Comparison of ENCODE assay signal across 12 cellular contexts in genomic region chr12:20588057-20588456, GRCh38.
A peak's percentile ranks its signal among the peaks of the same experiment; 100 is the strongest.
DNase-seq lines count a peak whose midpoint lies in the region; ATAC-seq and TF ChIP-seq lines count a peak whose summit lies in the region.
"Had no signal": no experiment of that assay in that cellular context is flagged by ENCODE, and none has a peak within 500 bp of the region (broad histone marks: within the 10 kb centered on the region; RNA-seq: fewer than 3 reads in every experiment).

No MANE protein-coding gene starts in this region.

- DNase-seq in NCI-H1436 (lab: John Stamatoyannopoulos, UW), result peak; percentile 80
- DNase-seq in SHP77 treated with DMSO at 0.1 percent for 48 hours (lab: John Stamatoyannopoulos, UW), result peak; percentile 61
- DNase-seq in heart right ventricle, result no peak
- no peak for DNase-seq in progenitor cell of endocrine pancreas (ENCODE audit: low spot score, unreplicated experiment)
- DNase-seq in activated CD4-positive, alpha-beta T cell treated with anti-CD3 and anti-CD28 coated beads, Interleukin-2, amount 50 U/mL, for 4 hours, result no peak
- no peak for DNase-seq in COR-L47 (lab: John Stamatoyannopoulos, UW)
- DNase-seq in naive thymus-derived CD4-positive, alpha-beta T cell, result no peak
- DNase-seq: CD8-positive, alpha-beta memory T cell; HFFc6; T1000; uterus had no signal

- ATAC-seq in heart right ventricle (peak in 5 of 8 donors; percentile 53 to 78 (median 67)), HG02610 (IDR thresholded peaks at IDR 0.05; ENCODE audit: unreplicated experiment) (no peak)
- no peak for ATAC-seq in naive thymus-derived CD4-positive, alpha-beta T cell

- WGBS in heart right ventricle, 2 donors, result 29 to 49% methylated on average over 3 of the region's 3 CpGs

- POLR2A ChIA-PET in naive thymus-derived CD4-positive, alpha-beta T cell (lab: Charles Lee), result no interaction called here

- H3K4me1 Mint-ChIP-seq in progenitor cell of endocrine pancreas (ENCODE audit: low read depth), result peaks cover 35% of the 10 kb centered on the region
- no peaks in the 10 kb centered on the region for H3K4me1 Mint-ChIP-seq in naive thymus-derived CD4-positive, alpha-beta T cell
- H3K4me1 Mint-ChIP-seq: CD8-positive, alpha-beta memory T cell had no signal

- H3K4me3 ChIP-seq in heart right ventricle, result no peak overlapping the region
- H3K4me3 ChIP-seq in naive thymus-derived CD4-positive, alpha-beta T cell (ENCODE audit: low read length), result no peak overlapping the region
- H3K4me3 ChIP-seq: uterus had no signal

- intact Hi-C loops in heart right ventricle (cut with DNase I), result no loop called here
- intact Hi-C loops in naive thymus-derived CD4-positive, alpha-beta T cell (cut with micrococcal nuclease), result no loop called here

- H3K4me3 Mint-ChIP-seq in progenitor cell of endocrine pancreas (ENCODE audit: low read depth), result no peak overlapping the region
- no peak overlapping the region for H3K4me3 Mint-ChIP-seq in naive thymus-derived CD4-positive, alpha-beta T cell
- H3K4me3 Mint-ChIP-seq: CD8-positive, alpha-beta memory T cell; HFFc6 had no signal

- H3K27ac Mint-ChIP-seq in progenitor cell of endocrine pancreas, result peak overlapping the region; percentile 53
- no peak overlapping the region for H3K27ac Mint-ChIP-seq in naive thymus-derived CD4-positive, alpha-beta T cell
- H3K27ac Mint-ChIP-seq: CD8-positive, alpha-beta memory T cell; HFFc6 had no signal

- TF ChIP-seq CTCF in heart right ventricle (IDR thresholded peaks at IDR 0.05) (no peak), progenitor cell of endocrine pancreas (IDR thresholded peaks at IDR 0.05; ENCODE audit: unreplicated experiment) (no peak)

- no peaks in the 10 kb centered on the region for H3K9me3 Mint-ChIP-seq in progenitor cell of endocrine pancreas (ENCODE audit: low read depth)
- peaks cover 0 to 6% (median 0%) of the 10 kb centered on the region in 11 donors for H3K9me3 Mint-ChIP-seq in naive thymus-derived CD4-positive, alpha-beta T cell
- H3K9me3 Mint-ChIP-seq: HFFc6 had no signal

- no peaks in the 10 kb centered on the region for H3K9me3 ChIP-seq in heart right ventricle
- no peaks in the 10 kb centered on the region for H3K9me3 ChIP-seq in naive thymus-derived CD4-positive, alpha-beta T cell (ENCODE audit: control insufficient read depth in 2 of 3, low read length in 3 of 3)
- H3K9me3 ChIP-seq: uterus had no signal

- H3K27me3 ChIP-seq in heart right ventricle, result no peaks in the 10 kb centered on the region
- H3K27me3 ChIP-seq in naive thymus-derived CD4-positive, alpha-beta T cell (ENCODE audit: control insufficient read depth in 2 of 2, insufficient read depth in 2 of 2, low read length in 2 of 2), result no peaks in the 10 kb centered on the region
- H3K27me3 ChIP-seq: uterus had no signal

- H3K4me1 ChIP-seq in heart right ventricle, result peaks cover 6 to 70% (median 39%) of the 10 kb centered on the region in 9 donors
- no peaks in the 10 kb centered on the region for H3K4me1 ChIP-seq in naive thymus-derived CD4-positive, alpha-beta T cell (ENCODE audit: control insufficient read depth in 2 of 2, insufficient read depth in 2 of 2, low read length in 2 of 2)
- H3K4me1 ChIP-seq: uterus had no signal

- peak overlapping the region in 4 of 10 donors; percentile 1 to 45 (median 12) for H3K27ac ChIP-seq in heart right ventricle
- H3K27ac ChIP-seq in naive thymus-derived CD4-positive, alpha-beta T cell (ENCODE audit: low read depth, low read length), result no peak overlapping the region
- H3K27ac ChIP-seq: uterus had no signal

- H3K27me3 Mint-ChIP-seq in progenitor cell of endocrine pancreas, result no peaks in the 10 kb centered on the region
- H3K27me3 Mint-ChIP-seq in naive thymus-derived CD4-positive, alpha-beta T cell, result no peaks in the 10 kb centered on the region

- CTCF ChIA-PET in naive thymus-derived CD4-positive, alpha-beta T cell (lab: Charles Lee), result no interaction called here

- no peaks in the 10 kb centered on the region for H3K36me3 ChIP-seq in heart right ventricle
- no peaks in the 10 kb centered on the region for H3K36me3 ChIP-seq in naive thymus-derived CD4-positive, alpha-beta T cell (ENCODE audit: control insufficient read depth in 2 of 3, insufficient read depth in 3 of 3, low read length in 3 of 3)
- H3K36me3 ChIP-seq: uterus had no signal

- peaks cover 12% of the 10 kb centered on the region for H3K36me3 Mint-ChIP-seq in progenitor cell of endocrine pancreas (ENCODE audit: insufficient read depth)
- no peaks in the 10 kb centered on the region for H3K36me3 Mint-ChIP-seq in naive thymus-derived CD4-positive, alpha-beta T cell
- H3K36me3 Mint-ChIP-seq: CD8-positive, alpha-beta memory T cell had no signal

Comparison
In these comparisons a context has a peak if more than half of its experiments do, and no peak if none do; other contexts are left out.
1. DNase-seq: peak in NCI-H1436 (single experiment) and SHP77 treated with DMSO at 0.1 percent for 48 hours (single experiment); none in heart right ventricle (0 of 2), progenitor cell of endocrine pancreas (single experiment), activated CD4-positive, alpha-beta T cell treated with anti-CD3 and anti-CD28 coated beads, Interleukin-2, amount 50 U/mL, for 4 hours (0 of 2), COR-L47 (single experiment) and naive thymus-derived CD4-positive, alpha-beta T cell (0 of 9).
2. ATAC-seq: peak in heart right ventricle (5 of 8); none in HG02610 (single experiment) and naive thymus-derived CD4-positive, alpha-beta T cell (single experiment).